In genomic region chr11:74311352-74311926, GRCh38 we compare ENCODE assay signal across 1 cellular context.
TF ChIP-seq lines count a peak whose summit lies in the region.

P4HA3 (minus strand) TSS chr11:74311640; CDS start chr11:74311611, 29 bp downstream.

TF ChIP-seq in WTC11, 78 proteins besides CTCF, POLR2A, EP300 and RAD21 (continued from another document and continues in another):
- TF ChIP-seq, protein P1, sequence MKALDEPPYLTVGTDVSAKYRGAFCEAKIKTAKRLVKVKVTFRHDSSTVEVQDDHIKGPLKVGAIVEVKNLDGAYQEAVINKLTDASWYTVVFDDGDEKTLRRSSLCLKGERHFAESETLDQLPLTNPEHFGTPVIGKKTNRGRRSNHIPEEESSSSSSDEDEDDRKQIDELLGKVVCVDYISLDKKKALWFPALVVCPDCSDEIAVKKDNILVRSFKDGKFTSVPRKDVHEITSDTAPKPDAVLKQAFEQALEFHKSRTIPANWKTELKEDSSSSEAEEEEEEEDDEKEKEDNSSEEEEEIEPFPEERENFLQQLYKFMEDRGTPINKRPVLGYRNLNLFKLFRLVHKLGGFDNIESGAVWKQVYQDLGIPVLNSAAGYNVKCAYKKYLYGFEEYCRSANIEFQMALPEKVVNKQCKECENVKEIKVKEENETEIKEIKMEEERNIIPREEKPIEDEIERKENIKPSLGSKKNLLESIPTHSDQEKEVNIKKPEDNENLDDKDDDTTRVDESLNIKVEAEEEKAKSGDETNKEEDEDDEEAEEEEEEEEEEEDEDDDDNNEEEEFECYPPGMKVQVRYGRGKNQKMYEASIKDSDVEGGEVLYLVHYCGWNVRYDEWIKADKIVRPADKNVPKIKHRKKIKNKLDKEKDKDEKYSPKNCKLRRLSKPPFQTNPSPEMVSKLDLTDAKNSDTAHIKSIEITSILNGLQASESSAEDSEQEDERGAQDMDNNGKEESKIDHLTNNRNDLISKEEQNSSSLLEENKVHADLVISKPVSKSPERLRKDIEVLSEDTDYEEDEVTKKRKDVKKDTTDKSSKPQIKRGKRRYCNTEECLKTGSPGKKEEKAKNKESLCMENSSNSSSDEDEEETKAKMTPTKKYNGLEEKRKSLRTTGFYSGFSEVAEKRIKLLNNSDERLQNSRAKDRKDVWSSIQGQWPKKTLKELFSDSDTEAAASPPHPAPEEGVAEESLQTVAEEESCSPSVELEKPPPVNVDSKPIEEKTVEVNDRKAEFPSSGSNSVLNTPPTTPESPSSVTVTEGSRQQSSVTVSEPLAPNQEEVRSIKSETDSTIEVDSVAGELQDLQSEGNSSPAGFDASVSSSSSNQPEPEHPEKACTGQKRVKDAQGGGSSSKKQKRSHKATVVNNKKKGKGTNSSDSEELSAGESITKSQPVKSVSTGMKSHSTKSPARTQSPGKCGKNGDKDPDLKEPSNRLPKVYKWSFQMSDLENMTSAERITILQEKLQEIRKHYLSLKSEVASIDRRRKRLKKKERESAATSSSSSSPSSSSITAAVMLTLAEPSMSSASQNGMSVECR (CRISPR knock-in tag; IDR thresholded peaks at IDR 0.05; ENCODE audit: borderline replicate concordance): 0 out of 2 replicates have a peak, but pooled peaks have one; percentile 45
- TF ChIP-seq ETV6 (CRISPR knock-in tag; IDR thresholded peaks at IDR 0.05) (no peak), SP1 (CRISPR knock-in tag; conservative IDR thresholded peaks at IDR 0.05) (peak; percentile 83), ERG (CRISPR knock-in tag; IDR thresholded peaks at IDR 0.05) (no peak), CREM (CRISPR knock-in tag; IDR thresholded peaks at IDR 0.05) (no peak), TCF7 (CRISPR knock-in tag; IDR thresholded peaks at IDR 0.05; ENCODE audit: low read depth) (no peak), ZSCAN18 (CRISPR knock-in tag; IDR thresholded peaks at IDR 0.05) (no peak), NFATC4 (CRISPR knock-in tag; IDR thresholded peaks at IDR 0.05) (no peak), ZBTB43 (CRISPR knock-in tag; IDR thresholded peaks at IDR 0.05) (no peak), MAX (CRISPR knock-in tag; IDR thresholded peaks at IDR 0.05) (peak; percentile 83), SMAD4 (CRISPR knock-in tag; IDR thresholded peaks at IDR 0.05) (no peak), OVOL2 (CRISPR knock-in tag; IDR thresholded peaks at IDR 0.05; ENCODE audit: borderline replicate concordance) (no peak), MYBL2 (CRISPR knock-in tag; IDR thresholded peaks at IDR 0.05) (no peak), PREB (CRISPR knock-in tag; IDR thresholded peaks at IDR 0.05; ENCODE audit: borderline replicate concordance) (no peak), ZNF532 (CRISPR knock-in tag; IDR thresholded peaks at IDR 0.05; ENCODE audit: borderline replicate concordance) (no peak), ATF6 (CRISPR knock-in tag; IDR thresholded peaks at IDR 0.05) (no peak), FOXJ3 (CRISPR knock-in tag; IDR thresholded peaks at IDR 0.05; ENCODE audit: borderline replicate concordance) (no peak), ZNF423 (CRISPR knock-in tag; IDR thresholded peaks at IDR 0.05) (no peak), ZNF425 (CRISPR knock-in tag; conservative IDR thresholded peaks at IDR 0.05) (no peak), RELA (CRISPR knock-in tag; IDR thresholded peaks at IDR 0.05; ENCODE audit: borderline replicate concordance) (no peak; the same call in 1 of the 2 replicates), CDX4 (CRISPR knock-in tag; IDR thresholded peaks at IDR 0.05; ENCODE audit: borderline replicate concordance) (no peak)
- TF ChIP-seq, protein P2, sequence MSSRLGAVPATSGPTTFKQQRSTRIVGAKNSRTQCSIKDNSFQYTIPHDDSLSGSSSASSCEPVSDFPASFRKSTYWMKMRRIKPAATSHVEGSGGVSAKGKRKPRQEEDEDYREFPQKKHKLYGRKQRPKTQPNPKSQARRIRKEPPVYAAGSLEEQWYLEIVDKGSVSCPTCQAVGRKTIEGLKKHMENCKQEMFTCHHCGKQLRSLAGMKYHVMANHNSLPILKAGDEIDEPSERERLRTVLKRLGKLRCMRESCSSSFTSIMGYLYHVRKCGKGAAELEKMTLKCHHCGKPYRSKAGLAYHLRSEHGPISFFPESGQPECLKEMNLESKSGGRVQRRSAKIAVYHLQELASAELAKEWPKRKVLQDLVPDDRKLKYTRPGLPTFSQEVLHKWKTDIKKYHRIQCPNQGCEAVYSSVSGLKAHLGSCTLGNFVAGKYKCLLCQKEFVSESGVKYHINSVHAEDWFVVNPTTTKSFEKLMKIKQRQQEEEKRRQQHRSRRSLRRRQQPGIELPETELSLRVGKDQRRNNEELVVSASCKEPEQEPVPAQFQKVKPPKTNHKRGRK (CRISPR knock-in tag; IDR thresholded peaks at IDR 0.05; ENCODE audit: borderline replicate concordance): no peak
- TF ChIP-seq, protein P3, sequence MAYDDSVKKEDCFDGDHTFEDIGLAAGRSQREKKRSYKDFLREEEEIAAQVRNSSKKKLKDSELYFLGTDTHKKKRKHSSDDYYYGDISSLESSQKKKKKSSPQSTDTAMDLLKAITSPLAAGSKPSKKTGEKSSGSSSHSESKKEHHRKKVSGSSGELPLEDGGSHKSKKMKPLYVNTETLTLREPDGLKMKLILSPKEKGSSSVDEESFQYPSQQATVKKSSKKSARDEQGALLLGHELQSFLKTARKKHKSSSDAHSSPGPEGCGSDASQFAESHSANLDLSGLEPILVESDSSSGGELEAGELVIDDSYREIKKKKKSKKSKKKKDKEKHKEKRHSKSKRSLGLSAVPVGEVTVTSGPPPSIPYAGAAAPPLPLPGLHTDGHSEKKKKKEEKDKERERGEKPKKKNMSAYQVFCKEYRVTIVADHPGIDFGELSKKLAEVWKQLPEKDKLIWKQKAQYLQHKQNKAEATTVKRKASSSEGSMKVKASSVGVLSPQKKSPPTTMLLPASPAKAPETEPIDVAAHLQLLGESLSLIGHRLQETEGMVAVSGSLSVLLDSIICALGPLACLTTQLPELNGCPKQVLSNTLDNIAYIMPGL (CRISPR knock-in tag; IDR thresholded peaks at IDR 0.05): 0 out of 2 replicates have a peak, but pooled peaks have one; percentile 52
- TF ChIP-seq, protein P4, sequence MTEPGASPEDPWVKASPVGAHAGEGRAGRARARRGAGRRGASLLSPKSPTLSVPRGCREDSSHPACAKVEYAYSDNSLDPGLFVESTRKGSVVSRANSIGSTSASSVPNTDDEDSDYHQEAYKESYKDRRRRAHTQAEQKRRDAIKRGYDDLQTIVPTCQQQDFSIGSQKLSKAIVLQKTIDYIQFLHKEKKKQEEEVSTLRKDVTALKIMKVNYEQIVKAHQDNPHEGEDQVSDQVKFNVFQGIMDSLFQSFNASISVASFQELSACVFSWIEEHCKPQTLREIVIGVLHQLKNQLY (CRISPR knock-in tag; IDR thresholded peaks at IDR 0.05): no peak
